Comparison of ENCODE assay signal across 8 cellular contexts in genomic region chr13:46796515-46797467, GRCh38. TPM values are rescaled to one million over a fixed set of nuclear protein-coding genes. Genes with fewer than 3 reads are reported as not detected.
A peak's percentile ranks its signal among the peaks of the same experiment; 100 is the strongest.
DNase-seq lines count a peak whose midpoint lies in the region; ATAC-seq and TF ChIP-seq lines count a peak whose summit lies in the region.

ESD (minus strand) TSS chr13:46797161; CDS start chr13:46791413, 5,748 bp downstream.

- H3K9me3 Mint-ChIP-seq in activated CD8-positive, alpha-beta memory T cell treated with anti-CD3 and anti-CD28 coated beads, Interleukin-2, amount 10 ng/mL, durations not matched to agents 7 days and 5 days (ENCODE audit: low read depth), result no peaks in the 10 kb centered on the region

- no peak for TF ChIP-seq CTCF in GM20000 (IDR thresholded peaks at IDR 0.05; ENCODE audit: extremely low read depth, missing control alignments)

- H3K4me3 ChIP-seq in mesodermal cell (ENCODE audit: extremely low read depth, insufficient read depth, low read length, poor library complexity, severe bottlenecking), result peak within 1 kb of the TSS; percentile 71

- CTCF ChIA-PET in activated CD8-positive, alpha-beta memory T cell treated with anti-CD3 and anti-CD28 coated beads, Interleukin-2, amount 10 ng/mL, durations not matched to agents 7 days and 5 days (lab: Charles Lee), result interaction anchor here (1.0 to 1.2 kb wide), 3 partner anchors 12 to 246 kb away, joined by 4 to 5 read pairs (median 4); no protein-coding TSS in a partner anchor

- H3K36me3 ChIP-seq in mesodermal cell (ENCODE audit: control insufficient read depth, insufficient read depth, low read length), result peaks cover 13% of the 10 kb centered on the region

- H3K4me1 Mint-ChIP-seq in activated CD8-positive, alpha-beta memory T cell treated with anti-CD3 and anti-CD28 coated beads, Interleukin-2, amount 10 ng/mL, durations not matched to agents 7 days and 5 days, result peaks cover 32% of the 10 kb centered on the region

- H3K27me3 Mint-ChIP-seq in activated CD8-positive, alpha-beta memory T cell treated with anti-CD3 and anti-CD28 coated beads, Interleukin-2, amount 10 ng/mL, durations not matched to agents 7 days and 5 days, result no peaks in the 10 kb centered on the region

- in situ Hi-C loops in endometrial microvascular endothelial cells (cut with HindIII; ENCODE audit: inconsistent ontology term, low pct_unique_long_range_greater_than_20kb, low sequenced_read_pairs), result no loop called here

- DNase-seq in COLO668 (lab: John Stamatoyannopoulos, UW; ENCODE audit: unreplicated experiment) (peak; percentile 95), GM20000 (ENCODE audit: low spot score) (peak; percentile 91), HT-29 (ENCODE audit: low spot score) (peak; percentile 98), NOMO-1 treated with dmso at 0.1 percent for 144 hours (lab: John Stamatoyannopoulos, UW; ENCODE audit: unreplicated experiment) (peak; percentile 91)
- DNase-seq in activated CD8-positive, alpha-beta memory T cell treated with anti-CD3 and anti-CD28 coated beads, Interleukin-2, amount 10 ng/mL, durations not matched to agents 7 days and 5 days, result peak; percentile 93
- peak; percentile 74 to 78 for DNase-seq in stimulated activated CD8-positive, alpha-beta memory T cell treated with anti-CD3 and anti-CD28 coated beads, Interleukin-15, amount 100 ng/mL, for 4 hours (ENCODE audit: low read depth in 2 of 2)

- peaks cover 4% of the 10 kb centered on the region for H3K4me1 ChIP-seq in mesodermal cell (ENCODE audit: control insufficient read depth, insufficient read depth, low read length, poor library complexity, severe bottlenecking)

- peak within 1 kb of the TSS; percentile 78 for H3K27ac ChIP-seq in mesodermal cell (ENCODE audit: low read depth, low read length, severe bottlenecking)

- H3K9me3 ChIP-seq in mesodermal cell (ENCODE audit: control insufficient read depth, low read length), result no peaks in the 10 kb centered on the region

- H3K36me3 Mint-ChIP-seq in activated CD8-positive, alpha-beta memory T cell treated with anti-CD3 and anti-CD28 coated beads, Interleukin-2, amount 10 ng/mL, durations not matched to agents 7 days and 5 days, result peaks cover 12% of the 10 kb centered on the region

- peak within 1 kb of the TSS; percentile 97 for H3K27ac Mint-ChIP-seq in activated CD8-positive, alpha-beta memory T cell treated with anti-CD3 and anti-CD28 coated beads, Interleukin-2, amount 10 ng/mL, durations not matched to agents 7 days and 5 days

- peak; percentile 89 for ATAC-seq in activated CD8-positive, alpha-beta memory T cell treated with anti-CD3 and anti-CD28 coated beads, Interleukin-2, amount 10 ng/mL, durations not matched to agents 7 days and 5 days

- 3 to 5% methylated on average over 53 to 67 of the region's 76 CpGs for WGBS in mesodermal cell (ENCODE audit: insufficient coverage in 2 of 2), 2 experiments

- H3K4me3 Mint-ChIP-seq in activated CD8-positive, alpha-beta memory T cell treated with anti-CD3 and anti-CD28 coated beads, Interleukin-2, amount 10 ng/mL, durations not matched to agents 7 days and 5 days, result peak within 1 kb of the TSS; percentile 92

RNA-seq across cellular contexts. Expression of gene ESD, which starts in this region (rescaled TPM):
- total RNA-seq in HT-29 (2014; rRNA removed; shearing (Covaris generic)), result 63.8 and 67.8 TPM in 2 replicates
- 10 to 100 TPM; 71.7 to 73.7 TPM for total RNA-seq in activated CD8-positive, alpha-beta memory T cell treated with anti-CD3 and anti-CD28 coated beads, Interleukin-2, amount 10 ng/mL, durations not matched to agents 7 days and 5 days
- total RNA-seq in endometrial microvascular endothelial cells (ENCODE audit: inconsistent ontology term), result 211 TPM
- 157 TPM for polyA plus RNA-seq in mesodermal cell (2013, experiment 1 of 2)
- polyA plus RNA-seq in mesodermal cell (2013, experiment 2 of 2), result 165 TPM

Comparison
In these comparisons a context has a peak if more than half of its experiments do, and no peak if none do; other contexts are left out.
1. Peak in every context shown above with its lines: DNase-seq, ATAC-seq, H3K4me3 ChIP-seq and H3K27ac ChIP-seq.